In the genomic region with DNA sequence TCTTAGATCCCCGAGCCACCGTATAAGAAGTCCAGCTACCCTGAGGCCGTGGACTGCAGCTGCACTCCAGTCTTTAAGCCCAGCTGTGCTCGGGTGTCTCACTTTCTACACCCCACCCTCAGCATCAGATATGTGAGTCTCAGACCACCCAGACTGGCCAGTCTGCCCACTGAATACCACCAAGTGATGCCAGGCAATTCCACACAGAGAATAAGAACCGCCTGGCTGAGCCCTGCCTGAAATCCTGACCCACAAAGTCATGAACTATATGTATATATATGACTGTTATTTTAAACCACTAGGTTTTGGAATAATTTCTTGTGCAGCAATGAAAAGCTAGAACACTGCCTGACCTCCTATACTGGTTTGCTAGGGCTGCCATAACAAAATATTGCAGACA, we compare ENCODE assay signal across 21 cellular contexts.
DNase-seq lines count a peak whose midpoint lies in the region; ATAC-seq, FAIRE-seq and TF ChIP-seq lines count a peak whose summit lies in the region.
"Had no signal": no experiment of that assay in that cellular context is flagged by ENCODE, and none has a peak within 500 bp of the region (broad histone marks: within the 10 kb centered on the region; RNA-seq: fewer than 3 reads in every experiment).

No MANE protein-coding gene starts in this region.

- ATAC-seq in HepG2 (no peak), right lobe of liver (no peak), GM21367 (IDR thresholded peaks at IDR 0.05; ENCODE audit: unreplicated experiment) (no peak)
- ATAC-seq: A549; CD8-positive, alpha-beta T cell had no signal

- POLR2A ChIA-PET in HepG2 (lab: Yijun Ruan, JAX): no interaction called here

- no peak for TF ChIP-seq RAD21 in HepG2 (CRISPR knock-in tag; IDR thresholded peaks at IDR 0.05)

- H3K4me1 ChIP-seq in HepG2 (ENCODE audit: insufficient read depth, low read length) (no peaks in the 10 kb centered on the region), right lobe of liver (no peaks in the 10 kb centered on the region), right atrium auricular region (no peaks in the 10 kb centered on the region)
- H3K4me1 ChIP-seq: A549, Caco-2 had no signal

- H3K4me3 ChIP-seq in HepG2 (replicated peaks in 1 of 3; ENCODE audit: insufficient read depth in 1 of 3, low read depth in 2 of 3, low read length in 3 of 3) (no peak overlapping the region), right lobe of liver (no peak overlapping the region), right atrium auricular region (no peak overlapping the region)
- H3K4me3 ChIP-seq: A549; BLaER1 treated with 17β-estradiol and CSF1 and Interleukin-3, amounts not matched to agents 10 nM and 100 nM had no signal

- no peak overlapping the region for H2AFZ ChIP-seq in HepG2 (ENCODE audit: low read length)

- whole genome bisulfite sequencing in HepG2 (ENCODE audit: low lambda C conversion rate): 33% methylated on average over 5 of the region's 5 CpGs
- WGBS in right lobe of liver (ENCODE audit: insufficient coverage, low coverage, low lambda C conversion rate, missing lambda C conversion rate): 77% methylated on average over 2 of the region's 5 CpGs

- no TSS peak for BruUV-seq in HepG2 (replicated peaks; lab: Mats Ljungman, UMichigan)

- no peak overlapping the region for H3K9ac ChIP-seq in HepG2 (ENCODE audit: insufficient read depth, low read depth, low read length)
- H3K9ac ChIP-seq: BLaER1 treated with 17β-estradiol and CSF1 and Interleukin-3, amounts not matched to agents 10 nM and 100 nM had no signal

- H3K27ac Mint-ChIP-seq in neural crest cell (ENCODE audit: unreplicated experiment): peak overlapping the region; percentile 58
- H3K27ac Mint-ChIP-seq: B cell; CD4-positive, alpha-beta T cell; CD8-positive, alpha-beta T cell had no signal

- TF ChIP-seq EP300 in HepG2 (IDR thresholded peaks at IDR 0.05; ENCODE audit: low read depth in 2 of 2, low read length in 2 of 2) (no peak), HepG2 (CRISPR knock-in tag; IDR thresholded peaks at IDR 0.05; ENCODE audit: borderline replicate concordance) (no peak)

- no peak overlapping the region for H3K4me3 Mint-ChIP-seq in neural crest cell
- H3K4me3 Mint-ChIP-seq: B cell; CD4-positive, alpha-beta T cell; CD8-positive, alpha-beta T cell had no signal

- H3K4me1 Mint-ChIP-seq in neural crest cell: peaks cover 5% of the 10 kb centered on the region
- H3K4me1 Mint-ChIP-seq: B cell had no signal

- H3K9me3 Mint-ChIP-seq in neural crest cell: peaks cover 4% of the 10 kb centered on the region
- H3K9me3 Mint-ChIP-seq: CD8-positive, alpha-beta T cell had no signal

- DNase-seq in HepG2 (ENCODE audit: low spot score): no peak
- DNase-seq in right lobe of liver: no peak
- DNase-seq in neural crest cell (ENCODE audit: low read depth, low spot score): no peak
- DNase-seq in right atrium auricular region (ENCODE audit: low spot score): no peak
- DNase-seq: AML-193; Caco-2; Calu3; CD4-positive, alpha-beta T cell; CD8-positive, alpha-beta T cell; DMS79 treated with DMSO at 0.1 percent for 48 hours; GF-D8 had no signal

- H3K27ac ChIP-seq in HepG2 (ENCODE audit: extremely low read length, insufficient read depth, low read length) (no peak overlapping the region), right lobe of liver (no peak overlapping the region), right atrium auricular region (no peak overlapping the region)
- H3K27ac ChIP-seq: 22Rv1; A549; BLaER1 treated with 17β-estradiol and CSF1 and Interleukin-3, amounts not matched to agents 10 nM and 100 nM; C4-2B had no signal

- peaks cover 0 to 55% of the 10 kb centered on the region in 2 experiments; a peak in 4 of 5 replicates for H3K27me3 ChIP-seq in HepG2 (ENCODE audit: control insufficient read depth in 1 of 2, insufficient read depth in 2 of 2, low read length in 2 of 2)
- H3K27me3 ChIP-seq in right lobe of liver: no peaks in the 10 kb centered on the region
- no peaks in the 10 kb centered on the region for H3K27me3 ChIP-seq in right atrium auricular region
- H3K27me3 ChIP-seq: BLaER1 treated with 17β-estradiol and CSF1 and Interleukin-3, amounts not matched to agents 10 nM and 100 nM had no signal

- H3K9me3 ChIP-seq in HepG2 (ENCODE audit: low read length): no peaks in the 10 kb centered on the region
- no peaks in the 10 kb centered on the region for H3K9me3 ChIP-seq in right lobe of liver
- H3K9me3 ChIP-seq in right atrium auricular region: no peaks in the 10 kb centered on the region
- H3K9me3 ChIP-seq: Caco-2 had no signal

- no peak for TF ChIP-seq POLR2A in HepG2 (IDR thresholded peaks at IDR 0.05; ENCODE audit: insufficient read depth in 1 of 2, low read depth in 2 of 2, low read length in 2 of 2)
- no peak for TF ChIP-seq POLR2A in right lobe of liver (IDR thresholded peaks at IDR 0.05)

- H3K79me2 ChIP-seq in HepG2 (ENCODE audit: insufficient read depth, low read length): no peaks in the 10 kb centered on the region

- no peaks in the 10 kb centered on the region for H4K20me1 ChIP-seq in HepG2 (ENCODE audit: insufficient read depth, low read length)
- H4K20me1 ChIP-seq: BLaER1 treated with 17β-estradiol and CSF1 and Interleukin-3, amounts not matched to agents 10 nM and 100 nM had no signal

- H3K36me3 Mint-ChIP-seq in neural crest cell (ENCODE audit: low read depth): no peaks in the 10 kb centered on the region
- H3K36me3 Mint-ChIP-seq: CD8-positive, alpha-beta T cell had no signal

- no peak overlapping the region for H3K4me2 ChIP-seq in HepG2 (ENCODE audit: low read depth, low read length)
- H3K4me2 ChIP-seq: A549; BLaER1 treated with 17β-estradiol and CSF1 and Interleukin-3, amounts not matched to agents 10 nM and 100 nM had no signal

- CTCF ChIA-PET in HepG2 (lab: Yijun Ruan, JAX; ENCODE audit: low intra/inter-chr PET ratio, low total read pairs): no interaction called here

- no peaks in the 10 kb centered on the region for H3K27me3 Mint-ChIP-seq in neural crest cell (ENCODE audit: low read depth)
- H3K27me3 Mint-ChIP-seq: CD4-positive, alpha-beta T cell had no signal

- H3K36me3 ChIP-seq in HepG2 (replicated peaks in 1 of 2; ENCODE audit: control insufficient read depth in 1 of 2, insufficient read depth in 2 of 2, low read length in 2 of 2) (no peaks in the 10 kb centered on the region), right lobe of liver (no peaks in the 10 kb centered on the region), right atrium auricular region (no peaks in the 10 kb centered on the region)
- H3K36me3 ChIP-seq: BLaER1 treated with 17β-estradiol and CSF1 and Interleukin-3, amounts not matched to agents 10 nM and 100 nM had no signal

- intact Hi-C loops in HepG2 (cut with micrococcal nuclease; ENCODE audit: unreplicated experiment) (no loop called here), right lobe of liver (cut with DNase I) (no loop called here)

- no peak for FAIRE-seq in HepG2 (lab: Jason Lieb, UNC)
- FAIRE-seq: A549, D721Med, G401.6, GM12891, GM19239 had no signal

- in situ Hi-C loops in HepG2 (cut with HindIII; ENCODE audit: extremely low pct_ligation_motif_present, low pct_unique_long_range_greater_than_20kb): no loop called here

- TF ChIP-seq CTCF in HepG2 (CRISPR knock-in tag; IDR thresholded peaks at IDR 0.05) (no peak), right lobe of liver (IDR thresholded peaks at IDR 0.05) (no peak), neural crest cell (conservative IDR thresholded peaks at IDR 0.05) (no peak), right atrium auricular region (IDR thresholded peaks at IDR 0.05) (no peak)

TF ChIP-seq in HepG2, 621 proteins besides CTCF, POLR2A, EP300 and RAD21:
- TF ChIP-seq, protein P1, sequence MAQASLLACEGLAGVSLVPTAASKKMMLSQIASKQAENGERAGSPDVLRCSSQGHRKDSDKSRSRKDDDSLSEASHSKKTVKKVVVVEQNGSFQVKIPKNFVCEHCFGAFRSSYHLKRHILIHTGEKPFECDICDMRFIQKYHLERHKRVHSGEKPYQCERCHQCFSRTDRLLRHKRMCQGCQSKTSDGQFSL (CRISPR knock-in tag; IDR thresholded peaks at IDR 0.05): no peak
- peak; percentile 97 for TF ChIP-seq ZNF331 (CRISPR knock-in tag; IDR thresholded peaks at IDR 0.05)
